ENCODE assay signal across 1 cellular context in genomic region chr1:92298573-92299476, GRCh38.
TF ChIP-seq lines count a peak whose summit lies in the region.

A gene with protein sequence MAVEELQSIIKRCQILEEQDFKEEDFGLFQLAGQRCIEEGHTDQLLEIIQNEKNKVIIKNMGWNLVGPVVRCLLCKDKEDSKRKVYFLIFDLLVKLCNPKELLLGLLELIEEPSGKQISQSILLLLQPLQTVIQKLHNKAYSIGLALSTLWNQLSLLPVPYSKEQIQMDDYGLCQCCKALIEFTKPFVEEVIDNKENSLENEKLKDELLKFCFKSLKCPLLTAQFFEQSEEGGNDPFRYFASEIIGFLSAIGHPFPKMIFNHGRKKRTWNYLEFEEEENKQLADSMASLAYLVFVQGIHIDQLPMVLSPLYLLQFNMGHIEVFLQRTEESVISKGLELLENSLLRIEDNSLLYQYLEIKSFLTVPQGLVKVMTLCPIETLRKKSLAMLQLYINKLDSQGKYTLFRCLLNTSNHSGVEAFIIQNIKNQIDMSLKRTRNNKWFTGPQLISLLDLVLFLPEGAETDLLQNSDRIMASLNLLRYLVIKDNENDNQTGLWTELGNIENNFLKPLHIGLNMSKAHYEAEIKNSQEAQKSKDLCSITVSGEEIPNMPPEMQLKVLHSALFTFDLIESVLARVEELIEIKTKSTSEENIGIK (minus strand): TSS chr1:92298987. CDS start chr1:92297999, 988 bp downstream.
Gene RPAP2, plus strand, starts transcription at chr1:92299059. Its CDS starts 15 bp downstream, at chr1:92299074.

TF ChIP-seq in K562, 482 proteins besides CTCF, POLR2A, EP300 and RAD21 (continued from another document and continues in another):
- TF ChIP-seq ZBTB26 (CRISPR knock-in tag; IDR thresholded peaks at IDR 0.05): no peak
- no peak for TF ChIP-seq MCM5 (IDR thresholded peaks at IDR 0.05; ENCODE audit: low read depth)
- TF ChIP-seq ATF7 (IDR thresholded peaks at IDR 0.05): peak; percentile 61; the same call in 1 of the 2 replicates
- TF ChIP-seq, protein P1, sequence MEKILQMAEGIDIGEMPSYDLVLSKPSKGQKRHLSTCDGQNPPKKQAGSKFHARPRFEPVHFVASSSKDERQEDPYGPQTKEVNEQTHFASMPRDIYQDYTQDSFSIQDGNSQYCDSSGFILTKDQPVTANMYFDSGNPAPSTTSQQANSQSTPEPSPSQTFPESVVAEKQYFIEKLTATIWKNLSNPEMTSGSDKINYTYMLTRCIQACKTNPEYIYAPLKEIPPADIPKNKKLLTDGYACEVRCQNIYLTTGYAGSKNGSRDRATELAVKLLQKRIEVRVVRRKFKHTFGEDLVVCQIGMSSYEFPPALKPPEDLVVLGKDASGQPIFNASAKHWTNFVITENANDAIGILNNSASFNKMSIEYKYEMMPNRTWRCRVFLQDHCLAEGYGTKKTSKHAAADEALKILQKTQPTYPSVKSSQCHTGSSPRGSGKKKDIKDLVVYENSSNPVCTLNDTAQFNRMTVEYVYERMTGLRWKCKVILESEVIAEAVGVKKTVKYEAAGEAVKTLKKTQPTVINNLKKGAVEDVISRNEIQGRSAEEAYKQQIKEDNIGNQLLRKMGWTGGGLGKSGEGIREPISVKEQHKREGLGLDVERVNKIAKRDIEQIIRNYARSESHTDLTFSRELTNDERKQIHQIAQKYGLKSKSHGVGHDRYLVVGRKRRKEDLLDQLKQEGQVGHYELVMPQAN (IDR thresholded peaks at IDR 0.05; ENCODE audit: borderline replicate concordance): peak; percentile 82; the same call in 1 of the 2 replicates
- TF ChIP-seq MECOM (CRISPR knock-in tag; IDR thresholded peaks at IDR 0.05): peak; percentile 81; the same call in 1 of the 2 replicates
- TF ChIP-seq HDGF (IDR thresholded peaks at IDR 0.05): no peak
- TF ChIP-seq NELFE (IDR thresholded peaks at IDR 0.05; ENCODE audit: insufficient read depth, insufficient read length): no peak
- TF ChIP-seq TBL1XR1 (IDR thresholded peaks at IDR 0.05; ENCODE audit: low read length in 2 of 2): no peak
- TF ChIP-seq SMARCA4 (IDR thresholded peaks at IDR 0.05): no peak
- peak; percentile 57 for TF ChIP-seq POLR2H (tag; IDR thresholded peaks at IDR 0.05; ENCODE audit: low read depth)
- 0 out of 2 replicates have a peak, but pooled peaks have one; percentile 62 for TF ChIP-seq ZNF444 (CRISPR knock-in tag; IDR thresholded peaks at IDR 0.05)
- peak; percentile 82; the same call in 1 of the 2 replicates for TF ChIP-seq RB1 (IDR thresholded peaks at IDR 0.05; ENCODE audit: low read depth)
- no peak for TF ChIP-seq ZSCAN32 (CRISPR knock-in tag; IDR thresholded peaks at IDR 0.05)
- TF ChIP-seq KDM2B (CRISPR knock-in tag; IDR thresholded peaks at IDR 0.05): 0 out of 2 replicates have a peak, but pooled peaks have one; percentile 22
- peak; percentile 88; the same call in 1 of the 2 replicates for TF ChIP-seq NFRKB (IDR thresholded peaks at IDR 0.05; ENCODE audit: low read depth)
- peak in 1 of 2 experiments; percentile 64; a peak in 1 of 4 replicates for TF ChIP-seq NONO (IDR thresholded peaks at IDR 0.05; ENCODE audit: low read depth in 2 of 2, low read length in 1 of 2)
- 0 out of 2 replicates have a peak, but pooled peaks have one; percentile 57 for TF ChIP-seq FOXP1 (CRISPR knock-in tag; IDR thresholded peaks at IDR 0.05)
- TF ChIP-seq, protein P2, sequence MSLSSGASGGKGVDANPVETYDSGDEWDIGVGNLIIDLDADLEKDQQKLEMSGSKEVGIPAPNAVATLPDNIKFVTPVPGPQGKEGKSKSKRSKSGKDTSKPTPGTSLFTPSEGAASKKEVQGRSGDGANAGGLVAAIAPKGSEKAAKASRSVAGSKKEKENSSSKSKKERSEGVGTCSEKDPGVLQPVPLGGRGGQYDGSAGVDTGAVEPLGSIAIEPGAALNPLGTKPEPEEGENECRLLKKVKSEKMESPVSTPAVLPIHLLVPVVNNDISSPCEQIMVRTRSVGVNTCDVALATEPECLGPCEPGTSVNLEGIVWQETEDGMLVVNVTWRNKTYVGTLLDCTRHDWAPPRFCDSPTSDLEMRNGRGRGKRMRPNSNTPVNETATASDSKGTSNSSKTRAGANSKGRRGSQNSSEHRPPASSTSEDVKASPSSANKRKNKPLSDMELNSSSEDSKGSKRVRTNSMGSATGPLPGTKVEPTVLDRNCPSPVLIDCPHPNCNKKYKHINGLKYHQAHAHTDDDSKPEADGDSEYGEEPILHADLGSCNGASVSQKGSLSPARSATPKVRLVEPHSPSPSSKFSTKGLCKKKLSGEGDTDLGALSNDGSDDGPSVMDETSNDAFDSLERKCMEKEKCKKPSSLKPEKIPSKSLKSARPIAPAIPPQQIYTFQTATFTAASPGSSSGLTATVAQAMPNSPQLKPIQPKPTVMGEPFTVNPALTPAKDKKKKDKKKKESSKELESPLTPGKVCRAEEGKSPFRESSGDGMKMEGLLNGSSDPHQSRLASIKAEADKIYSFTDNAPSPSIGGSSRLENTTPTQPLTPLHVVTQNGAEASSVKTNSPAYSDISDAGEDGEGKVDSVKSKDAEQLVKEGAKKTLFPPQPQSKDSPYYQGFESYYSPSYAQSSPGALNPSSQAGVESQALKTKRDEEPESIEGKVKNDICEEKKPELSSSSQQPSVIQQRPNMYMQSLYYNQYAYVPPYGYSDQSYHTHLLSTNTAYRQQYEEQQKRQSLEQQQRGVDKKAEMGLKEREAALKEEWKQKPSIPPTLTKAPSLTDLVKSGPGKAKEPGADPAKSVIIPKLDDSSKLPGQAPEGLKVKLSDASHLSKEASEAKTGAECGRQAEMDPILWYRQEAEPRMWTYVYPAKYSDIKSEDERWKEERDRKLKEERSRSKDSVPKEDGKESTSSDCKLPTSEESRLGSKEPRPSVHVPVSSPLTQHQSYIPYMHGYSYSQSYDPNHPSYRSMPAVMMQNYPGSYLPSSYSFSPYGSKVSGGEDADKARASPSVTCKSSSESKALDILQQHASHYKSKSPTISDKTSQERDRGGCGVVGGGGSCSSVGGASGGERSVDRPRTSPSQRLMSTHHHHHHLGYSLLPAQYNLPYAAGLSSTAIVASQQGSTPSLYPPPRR (CRISPR knock-in tag; IDR thresholded peaks at IDR 0.05; ENCODE audit: borderline replicate concordance): no peak
- peak; percentile 30; the same call in 1 of the 2 replicates for TF ChIP-seq HCFC1 (IDR thresholded peaks at IDR 0.05; ENCODE audit: low read depth, low read length)
- no peak for TF ChIP-seq SRSF1 (IDR thresholded peaks at IDR 0.05; ENCODE audit: low read depth, low read length)
- no peak for TF ChIP-seq KHSRP (IDR thresholded peaks at IDR 0.05)
- peak; percentile 85 for TF ChIP-seq POLR2AphosphoS5 (IDR thresholded peaks at IDR 0.05; ENCODE audit: control insufficient read depth, insufficient read depth, low read depth, low read length)
- TF ChIP-seq LARP7 (IDR thresholded peaks at IDR 0.05): no peak
- no peak for TF ChIP-seq ZNF121 (CRISPR knock-in tag; conservative IDR thresholded peaks at IDR 0.05)
- no peak for TF ChIP-seq POLR3G (IDR thresholded peaks at IDR 0.05; ENCODE audit: extremely low read depth, insufficient read length, insufficient replicate concordance)
- TF ChIP-seq, protein P3, sequence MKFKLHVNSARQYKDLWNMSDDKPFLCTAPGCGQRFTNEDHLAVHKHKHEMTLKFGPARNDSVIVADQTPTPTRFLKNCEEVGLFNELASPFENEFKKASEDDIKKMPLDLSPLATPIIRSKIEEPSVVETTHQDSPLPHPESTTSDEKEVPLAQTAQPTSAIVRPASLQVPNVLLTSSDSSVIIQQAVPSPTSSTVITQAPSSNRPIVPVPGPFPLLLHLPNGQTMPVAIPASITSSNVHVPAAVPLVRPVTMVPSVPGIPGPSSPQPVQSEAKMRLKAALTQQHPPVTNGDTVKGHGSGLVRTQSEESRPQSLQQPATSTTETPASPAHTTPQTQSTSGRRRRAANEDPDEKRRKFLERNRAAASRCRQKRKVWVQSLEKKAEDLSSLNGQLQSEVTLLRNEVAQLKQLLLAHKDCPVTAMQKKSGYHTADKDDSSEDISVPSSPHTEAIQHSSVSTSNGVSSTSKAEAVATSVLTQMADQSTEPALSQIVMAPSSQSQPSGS (CRISPR knock-in tag; IDR thresholded peaks at IDR 0.05): no peak
- peak; percentile 38; the same call in 1 of the 2 replicates for TF ChIP-seq MYNN (IDR thresholded peaks at IDR 0.05)
- no peak for TF ChIP-seq MYNN (CRISPR knock-in tag; IDR thresholded peaks at IDR 0.05)
- peak; percentile 85 for TF ChIP-seq CXXC5 (CRISPR knock-in tag; IDR thresholded peaks at IDR 0.05)
- TF ChIP-seq, protein P4, sequence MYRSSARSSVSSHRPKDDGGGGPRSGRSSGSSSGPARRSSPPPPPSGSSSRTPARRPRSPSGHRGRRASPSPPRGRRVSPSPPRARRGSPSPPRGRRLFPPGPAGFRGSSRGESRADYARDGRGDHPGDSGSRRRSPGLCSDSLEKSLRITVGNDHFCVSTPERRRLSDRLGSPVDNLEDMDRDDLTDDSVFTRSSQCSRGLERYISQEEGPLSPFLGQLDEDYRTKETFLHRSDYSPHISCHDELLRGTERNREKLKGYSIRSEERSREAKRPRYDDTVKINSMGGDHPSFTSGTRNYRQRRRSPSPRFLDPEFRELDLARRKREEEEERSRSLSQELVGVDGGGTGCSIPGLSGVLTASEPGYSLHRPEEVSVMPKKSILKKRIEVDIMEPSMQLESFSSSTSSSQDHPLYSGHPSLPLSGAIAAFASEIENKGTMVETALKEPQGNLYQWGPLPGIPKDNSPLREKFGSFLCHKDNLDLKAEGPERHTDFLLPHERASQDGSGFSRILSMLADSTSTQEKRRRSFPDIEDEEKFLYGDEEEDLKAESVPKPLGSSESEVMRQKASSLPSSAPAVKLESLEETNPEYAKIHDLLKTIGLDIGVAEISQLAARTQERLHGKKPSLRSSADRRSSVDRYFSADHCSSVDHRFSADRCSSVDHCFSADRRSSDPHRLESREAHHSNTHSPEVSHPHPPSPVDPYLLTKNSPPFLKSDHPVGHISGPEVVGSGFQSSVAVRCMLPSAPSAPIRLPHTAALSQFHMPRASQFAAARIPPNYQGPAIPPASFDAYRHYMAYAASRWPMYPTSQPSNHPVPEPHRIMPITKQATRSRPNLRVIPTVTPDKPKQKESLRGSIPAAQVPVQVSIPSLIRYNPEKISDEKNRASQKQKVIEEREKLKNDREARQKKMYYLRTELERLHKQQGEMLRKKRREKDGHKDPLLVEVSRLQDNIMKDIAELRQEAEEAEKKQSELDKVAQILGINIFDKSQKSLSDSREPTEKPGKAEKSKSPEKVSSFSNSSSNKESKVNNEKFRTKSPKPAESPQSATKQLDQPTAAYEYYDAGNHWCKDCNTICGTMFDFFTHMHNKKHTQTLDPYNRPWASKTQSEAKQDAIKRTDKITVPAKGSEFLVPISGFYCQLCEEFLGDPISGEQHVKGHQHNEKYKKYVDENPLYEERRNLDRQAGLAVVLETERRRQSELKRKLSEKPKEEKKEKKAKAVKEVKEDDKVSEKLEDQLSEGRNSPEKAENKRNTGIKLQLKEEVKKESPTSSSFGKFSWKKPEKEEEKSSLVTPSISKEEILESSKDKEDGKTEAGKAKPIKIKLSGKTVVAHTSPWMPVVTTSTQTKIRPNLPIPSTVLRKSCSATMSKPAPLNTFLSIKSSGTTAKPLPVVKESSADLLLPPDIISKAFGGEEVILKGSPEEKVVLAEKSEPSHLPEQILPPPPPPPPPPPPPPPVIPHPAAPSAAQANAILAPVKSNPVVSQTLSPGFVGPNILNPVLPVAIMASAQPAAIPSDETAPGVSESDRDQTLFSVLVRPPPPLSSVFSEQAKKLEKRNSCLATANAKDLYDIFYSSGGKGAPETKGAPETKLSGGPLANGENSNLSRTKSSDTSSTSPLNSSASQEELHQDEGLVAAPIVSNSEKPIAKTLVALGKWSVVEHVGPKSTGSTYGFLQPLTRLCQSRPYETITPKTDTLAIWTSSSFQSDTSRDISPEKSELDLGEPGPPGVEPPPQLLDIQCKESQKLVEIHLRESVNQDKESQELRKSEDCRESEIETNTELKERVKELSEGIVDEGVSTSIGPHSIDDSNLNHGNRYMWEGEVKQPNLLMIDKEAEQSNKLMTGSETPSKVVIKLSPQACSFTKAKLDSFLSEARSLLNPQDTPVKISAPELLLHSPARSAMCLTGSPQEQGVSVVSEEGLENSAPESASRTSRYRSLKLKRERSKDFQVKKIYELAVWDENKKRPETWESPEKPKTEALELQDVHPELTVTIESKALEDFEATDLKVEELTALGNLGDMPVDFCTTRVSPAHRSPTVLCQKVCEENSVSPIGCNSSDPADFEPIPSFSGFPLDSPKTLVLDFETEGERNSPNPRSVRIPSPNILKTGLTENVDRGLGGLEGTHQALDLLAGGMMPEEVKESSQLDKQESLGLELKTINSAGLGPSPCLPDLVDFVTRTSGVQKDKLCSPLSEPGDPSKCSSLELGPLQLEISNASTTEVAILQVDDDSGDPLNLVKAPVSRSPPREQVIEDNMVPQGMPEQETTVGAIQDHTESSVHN (IDR thresholded peaks at IDR 0.05; ENCODE audit: borderline replicate concordance in 1 of 2, low read depth in 1 of 2): no peak
- peak in 1 of 2 experiments; percentile 39; a peak in 1 of 4 replicates for TF ChIP-seq TEAD1 (CRISPR knock-in tag; IDR thresholded peaks at IDR 0.05)
- TF ChIP-seq FOXJ2 (tag; IDR thresholded peaks at IDR 0.05): no peak
- peak; percentile 52; the same call in 1 of the 2 replicates for TF ChIP-seq POLR2AphosphoS2 (IDR thresholded peaks at IDR 0.05; ENCODE audit: low read length)
- TF ChIP-seq, protein P5, sequence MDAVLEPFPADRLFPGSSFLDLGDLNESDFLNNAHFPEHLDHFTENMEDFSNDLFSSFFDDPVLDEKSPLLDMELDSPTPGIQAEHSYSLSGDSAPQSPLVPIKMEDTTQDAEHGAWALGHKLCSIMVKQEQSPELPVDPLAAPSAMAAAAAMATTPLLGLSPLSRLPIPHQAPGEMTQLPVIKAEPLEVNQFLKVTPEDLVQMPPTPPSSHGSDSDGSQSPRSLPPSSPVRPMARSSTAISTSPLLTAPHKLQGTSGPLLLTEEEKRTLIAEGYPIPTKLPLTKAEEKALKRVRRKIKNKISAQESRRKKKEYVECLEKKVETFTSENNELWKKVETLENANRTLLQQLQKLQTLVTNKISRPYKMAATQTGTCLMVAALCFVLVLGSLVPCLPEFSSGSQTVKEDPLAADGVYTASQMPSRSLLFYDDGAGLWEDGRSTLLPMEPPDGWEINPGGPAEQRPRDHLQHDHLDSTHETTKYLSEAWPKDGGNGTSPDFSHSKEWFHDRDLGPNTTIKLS (IDR thresholded peaks at IDR 0.05; ENCODE audit: borderline replicate concordance, low read depth): peak; percentile 45; the same call in 1 of the 2 replicates
- peak; percentile 47 for TF ChIP-seq CREM (IDR thresholded peaks at IDR 0.05; ENCODE audit: low read depth)
- no peak for TF ChIP-seq GATA2 (CRISPR knock-in tag; IDR thresholded peaks at IDR 0.05)
- TF ChIP-seq KLF6 (CRISPR knock-in tag; IDR thresholded peaks at IDR 0.05; ENCODE audit: borderline replicate concordance): no peak
- peak; percentile 29; the same call in 1 of the 2 replicates for TF ChIP-seq E2F3 (CRISPR knock-in tag; IDR thresholded peaks at IDR 0.05)
